Comparison of ENCODE assay signal across 8 cellular contexts in genomic region chr17:30708241-30709078, GRCh38.
DNase-seq lines count a peak whose midpoint lies in the region; ATAC-seq and TF ChIP-seq lines count a peak whose summit lies in the region.
"Not testable (repeated sequence)": the region's sequence is repeated elsewhere in the genome, so short reads cannot be mapped to it uniquely, and the experiment has no call there.

No MANE protein-coding gene starts in this region.

- H3K27me3 Mint-ChIP-seq in T-helper 17 cell = peaks cover 34% of the 10 kb centered on the region
- peaks cover 35% of the 10 kb centered on the region for H3K27me3 Mint-ChIP-seq in activated naive CD8-positive, alpha-beta T cell treated with anti-CD3 and anti-CD28 coated beads, Interleukin-2, amount 50 U/mL, for 24 hours
- peaks cover 0 to 11% of the 10 kb centered on the region in 2 donors for H3K27me3 Mint-ChIP-seq in natural killer cell (ENCODE audit: low read depth in 2 of 2)

- not testable (repeated sequence) for TF ChIP-seq CTCF in natural killer cell (IDR thresholded peaks at IDR 0.05)

- H3K9me3 ChIP-seq in T-helper 17 cell (ENCODE audit: control insufficient read depth, low read length, poor library complexity, severe bottlenecking) = not testable (repeated sequence)

- H3K4me3 Mint-ChIP-seq in T-helper 17 cell (peak overlapping the region; percentile 98), natural killer cell (peak overlapping the region; percentile 99)
- peak overlapping the region; percentile 88 for H3K4me3 Mint-ChIP-seq in activated naive CD8-positive, alpha-beta T cell treated with anti-CD3 and anti-CD28 coated beads, Interleukin-2, amount 50 U/mL, for 24 hours

- DNase-seq in DMS 273 (lab: John Stamatoyannopoulos, UW; ENCODE audit: unreplicated experiment) (peak; percentile 97), NCI-H2107 (lab: John Stamatoyannopoulos, UW) (peak; percentile 77), T-helper 17 cell (peak; percentile 57 to 66 (median 64)), germinal center (ENCODE audit: low spot score) (peak; percentile 73), natural killer cell (peak; percentile 81)
- peak; percentile 69 for DNase-seq in activated naive CD8-positive, alpha-beta T cell treated with anti-CD3 and anti-CD28 coated beads, Interleukin-2, amount 50 U/mL, for 24 hours
- DNase-seq in stimulated activated CD8-positive, alpha-beta memory T cell treated with anti-CD3 and anti-CD28 coated beads, Interleukin-4, amount 100 ng/mL, for 48 hours = peak; percentile 71

- H3K4me1 Mint-ChIP-seq in T-helper 17 cell = peaks cover 29% of the 10 kb centered on the region
- peaks cover 21% of the 10 kb centered on the region for H3K4me1 Mint-ChIP-seq in activated naive CD8-positive, alpha-beta T cell treated with anti-CD3 and anti-CD28 coated beads, Interleukin-2, amount 50 U/mL, for 24 hours
- H3K4me1 Mint-ChIP-seq in natural killer cell = peaks cover 36 to 58% of the 10 kb centered on the region in 2 donors

- ATAC-seq in HG02642 (IDR thresholded peaks at IDR 0.05; ENCODE audit: poor library complexity, unreplicated experiment) (peak; percentile 60), T-helper 17 cell (peak; percentile 83), natural killer cell (peak; percentile 78 to 88 (median 85))
- peak; percentile 44 for ATAC-seq in activated naive CD8-positive, alpha-beta T cell treated with anti-CD3 and anti-CD28 coated beads, Interleukin-2, amount 50 U/mL, for 24 hours

- not testable (repeated sequence) for H3K36me3 Mint-ChIP-seq in T-helper 17 cell (ENCODE audit: low read depth); activated naive CD8-positive, alpha-beta T cell treated with anti-CD3 and anti-CD28 coated beads, Interleukin-2, amount 50 U/mL, for 24 hours (ENCODE audit: low read depth); natural killer cell

- peak overlapping the region; percentile 83 for H3K27ac Mint-ChIP-seq in T-helper 17 cell
- peak overlapping the region; percentile 73 for H3K27ac Mint-ChIP-seq in activated naive CD8-positive, alpha-beta T cell treated with anti-CD3 and anti-CD28 coated beads, Interleukin-2, amount 50 U/mL, for 24 hours
- peak overlapping the region; percentile 80 to 95 for H3K27ac Mint-ChIP-seq in natural killer cell

- not testable (repeated sequence) for H3K9me3 Mint-ChIP-seq in activated naive CD8-positive, alpha-beta T cell treated with anti-CD3 and anti-CD28 coated beads, Interleukin-2, amount 50 U/mL, for 24 hours; natural killer cell

- intact Hi-C loops in natural killer cell (cut with micrococcal nuclease) = not testable (repeated sequence)

Comparison
In these comparisons a context has a peak if more than half of its experiments do, and no peak if none do; other contexts are left out.
1. Peak in every context shown above with its lines: DNase-seq and ATAC-seq.